In the genomic region with DNA sequence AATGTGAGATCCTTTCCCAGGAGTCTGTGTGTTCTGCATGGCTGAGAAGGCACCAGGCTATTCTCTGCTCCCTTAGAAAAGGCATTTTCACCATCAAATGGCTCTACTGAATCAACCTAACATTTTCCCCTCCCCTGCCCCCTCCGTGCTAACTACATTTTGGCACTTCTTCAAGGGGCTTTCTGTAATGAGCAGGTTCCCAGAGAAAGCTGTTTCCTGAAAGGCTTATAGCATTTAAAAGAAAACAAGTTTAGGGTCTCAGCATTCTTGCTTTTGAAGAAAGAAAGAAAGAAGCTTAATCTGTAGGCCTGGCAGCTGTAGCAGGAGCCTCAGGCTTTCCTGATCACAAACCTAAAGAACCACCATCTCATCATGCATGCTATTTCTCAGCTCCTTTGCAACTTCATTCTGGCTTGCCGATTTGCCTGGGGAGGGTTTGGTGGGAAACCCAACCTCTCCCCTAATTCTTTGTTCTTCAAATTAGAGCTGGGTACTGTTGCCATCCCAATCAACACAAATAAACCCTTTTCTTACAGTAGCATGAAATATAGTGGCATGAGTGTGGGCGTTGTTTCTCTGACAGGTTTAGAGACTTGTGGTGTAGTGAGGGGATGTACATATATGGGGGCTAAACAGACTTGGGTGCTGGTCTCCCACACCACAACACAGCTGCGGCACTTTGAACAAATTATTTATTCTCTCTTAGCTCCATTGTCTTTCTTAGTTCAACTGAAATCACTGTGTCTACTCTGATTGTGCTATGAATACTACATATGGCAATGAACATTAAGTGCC, we compare ENCODE assay signal across 17 cellular contexts.
DNase-seq lines count a peak whose midpoint lies in the region; ATAC-seq and TF ChIP-seq lines count a peak whose summit lies in the region.
"Had no signal": no experiment of that assay in that cellular context is flagged by ENCODE, and none has a peak within 500 bp of the region (broad histone marks: within the 10 kb centered on the region; RNA-seq: fewer than 3 reads in every experiment).

No MANE protein-coding gene starts in this region.

- TF ChIP-seq RAD21 in neural cell (conservative IDR thresholded peaks at IDR 0.05): no peak

- H3K9me3 Mint-ChIP-seq in CD4-positive, alpha-beta memory T cell: peaks cover 0 to 6% (median 0%) of the 10 kb centered on the region in 8 donors
- H3K9me3 Mint-ChIP-seq: H9 had no signal

- no peaks in the 10 kb centered on the region for H4K20me1 ChIP-seq in neural cell (ENCODE audit: insufficient read depth)

- DNase-seq in GM13976 (ENCODE audit: low spot score): peak; percentile 25
- DNase-seq in astrocyte of the hippocampus (ENCODE audit: low read depth, low spot score): peak; percentile 83
- DNase-seq in NCI-H1105 (lab: John Stamatoyannopoulos, UW): no peak
- no peak for DNase-seq in NCI-H82 treated with DMSO at 0.1 percent for 48 hours (lab: John Stamatoyannopoulos, UW; ENCODE audit: unreplicated experiment)
- DNase-seq in CD4-positive, alpha-beta memory T cell: no peak
- DNase-seq: H9, IMR-90, Karpas-422, MG63, NCI-H1092, NCI-H1694, NCI-H226, NCI-H524 treated with DMSO at 0.1 percent for 48 hours had no signal

- intact Hi-C loops in CD4-positive, alpha-beta memory T cell (cut with micrococcal nuclease): no loop called here

- no peak overlapping the region for H3K9ac ChIP-seq in neural cell (ENCODE audit: low read length)

- peaks cover 7 to 10% of the 10 kb centered on the region in 2 donors for H3K27me3 Mint-ChIP-seq in CD4-positive, alpha-beta memory T cell

- H3K4me3 ChIP-seq in neural cell (ENCODE audit: low read length): no peak overlapping the region
- H3K4me3 ChIP-seq in CD4-positive, alpha-beta memory T cell (ENCODE audit: low read length in 2 of 2): no peak overlapping the region
- H3K4me3 ChIP-seq: MG63 had no signal

- no peaks in the 10 kb centered on the region for H3K9me3 ChIP-seq in neural cell (ENCODE audit: low read length)
- H3K9me3 ChIP-seq in CD4-positive, alpha-beta memory T cell (ENCODE audit: control insufficient read depth in 1 of 2, low read length in 2 of 2): no peaks in the 10 kb centered on the region
- H3K9me3 ChIP-seq: MG63 had no signal

- no peak overlapping the region for H2AFZ ChIP-seq in neural cell (ENCODE audit: low read depth, low read length)

- CTCF ChIA-PET in CD4-positive, alpha-beta memory T cell (lab: Charles Lee; ENCODE audit: partially characterized antibody): no interaction called here

- TF ChIP-seq CTCF in GM13976 (IDR thresholded peaks at IDR 0.05; ENCODE audit: borderline replicate concordance, control extremely low read depth, extremely low read depth, insufficient read depth, missing control alignments) (no peak), neural cell (IDR thresholded peaks at IDR 0.05; ENCODE audit: poor library complexity, severe bottlenecking) (no peak)

- H3K36me3 ChIP-seq in neural cell (ENCODE audit: insufficient read depth, low read length): no peaks in the 10 kb centered on the region
- H3K36me3 ChIP-seq in CD4-positive, alpha-beta memory T cell (ENCODE audit: insufficient read depth, low read length): no peaks in the 10 kb centered on the region
- H3K36me3 ChIP-seq: MG63 had no signal

- no peak overlapping the region for H3K4me3 Mint-ChIP-seq in CD4-positive, alpha-beta memory T cell
- H3K4me3 Mint-ChIP-seq: H9 had no signal

- H3K4me1 ChIP-seq in CD4-positive, alpha-beta memory T cell (ENCODE audit: insufficient read depth, low read length): no peaks in the 10 kb centered on the region

- no peak for TF ChIP-seq EP300 in neural cell (conservative IDR thresholded peaks at IDR 0.05; ENCODE audit: poor library complexity, severe bottlenecking)

- no peaks in the 10 kb centered on the region for H3K27me3 ChIP-seq in neural cell (ENCODE audit: insufficient read depth, low read depth, low read length)
- no peaks in the 10 kb centered on the region for H3K27me3 ChIP-seq in CD4-positive, alpha-beta memory T cell (ENCODE audit: insufficient read depth, low read length)
- H3K27me3 ChIP-seq: MG63 had no signal

- in situ Hi-C loops in GM13976 (cut with MboI; ENCODE audit: low sequenced_read_pairs, unreplicated experiment): no loop called here

- H3F3A ChIP-seq in neural cell (ENCODE audit: insufficient read depth, low read length, poor library complexity, severe bottlenecking): no peaks in the 10 kb centered on the region

- H3K36me3 Mint-ChIP-seq in CD4-positive, alpha-beta memory T cell: no peaks in the 10 kb centered on the region

- H3K79me2 ChIP-seq in neural cell (replicated peaks; ENCODE audit: insufficient read depth, low read length): no peaks in the 10 kb centered on the region

- ATAC-seq in HG02884 (IDR thresholded peaks at IDR 0.05; ENCODE audit: unreplicated experiment) (peak; percentile 72), HG02973 (IDR thresholded peaks at IDR 0.05; ENCODE audit: unreplicated experiment) (no peak)

- no peak overlapping the region for H3K27ac Mint-ChIP-seq in CD4-positive, alpha-beta memory T cell
- H3K27ac Mint-ChIP-seq: H9 had no signal

- H3K4me2 ChIP-seq in neural cell (ENCODE audit: low read length): no peak overlapping the region

- no peaks in the 10 kb centered on the region for H3K4me1 Mint-ChIP-seq in CD4-positive, alpha-beta memory T cell

- POLR2A ChIA-PET in CD4-positive, alpha-beta memory T cell (lab: Charles Lee; ENCODE audit: partially characterized antibody): no interaction called here

- peak overlapping the region; percentile 53 for H3K27ac ChIP-seq in neural cell (ENCODE audit: low read length)
- H3K27ac ChIP-seq in CD4-positive, alpha-beta memory T cell (ENCODE audit: low read depth, low read length): no peak overlapping the region
- H3K27ac ChIP-seq: C4-2B had no signal

- no peaks in the 10 kb centered on the region for H3K9me2 ChIP-seq in neural cell (ENCODE audit: insufficient read depth, low read length)

TF ChIP-seq in neural cell, 6 proteins besides CTCF, POLR2A, EP300 and RAD21:
- TF ChIP-seq EZH2 (IDR thresholded peaks at IDR 0.05; ENCODE audit: borderline replicate concordance, insufficient read depth, low read length, poor library complexity, severe bottlenecking): no peak
- no peak for TF ChIP-seq MXI1 (conservative IDR thresholded peaks at IDR 0.05; ENCODE audit: poor library complexity, severe bottlenecking)
- TF ChIP-seq POLR2AphosphoS5 (IDR thresholded peaks at IDR 0.05): no peak
- no peak for TF ChIP-seq TAF1 (IDR thresholded peaks at IDR 0.05; ENCODE audit: low read depth)
- TF ChIP-seq SMC3 (conservative IDR thresholded peaks at IDR 0.05; ENCODE audit: poor library complexity): no peak
- TF ChIP-seq, protein P1, sequence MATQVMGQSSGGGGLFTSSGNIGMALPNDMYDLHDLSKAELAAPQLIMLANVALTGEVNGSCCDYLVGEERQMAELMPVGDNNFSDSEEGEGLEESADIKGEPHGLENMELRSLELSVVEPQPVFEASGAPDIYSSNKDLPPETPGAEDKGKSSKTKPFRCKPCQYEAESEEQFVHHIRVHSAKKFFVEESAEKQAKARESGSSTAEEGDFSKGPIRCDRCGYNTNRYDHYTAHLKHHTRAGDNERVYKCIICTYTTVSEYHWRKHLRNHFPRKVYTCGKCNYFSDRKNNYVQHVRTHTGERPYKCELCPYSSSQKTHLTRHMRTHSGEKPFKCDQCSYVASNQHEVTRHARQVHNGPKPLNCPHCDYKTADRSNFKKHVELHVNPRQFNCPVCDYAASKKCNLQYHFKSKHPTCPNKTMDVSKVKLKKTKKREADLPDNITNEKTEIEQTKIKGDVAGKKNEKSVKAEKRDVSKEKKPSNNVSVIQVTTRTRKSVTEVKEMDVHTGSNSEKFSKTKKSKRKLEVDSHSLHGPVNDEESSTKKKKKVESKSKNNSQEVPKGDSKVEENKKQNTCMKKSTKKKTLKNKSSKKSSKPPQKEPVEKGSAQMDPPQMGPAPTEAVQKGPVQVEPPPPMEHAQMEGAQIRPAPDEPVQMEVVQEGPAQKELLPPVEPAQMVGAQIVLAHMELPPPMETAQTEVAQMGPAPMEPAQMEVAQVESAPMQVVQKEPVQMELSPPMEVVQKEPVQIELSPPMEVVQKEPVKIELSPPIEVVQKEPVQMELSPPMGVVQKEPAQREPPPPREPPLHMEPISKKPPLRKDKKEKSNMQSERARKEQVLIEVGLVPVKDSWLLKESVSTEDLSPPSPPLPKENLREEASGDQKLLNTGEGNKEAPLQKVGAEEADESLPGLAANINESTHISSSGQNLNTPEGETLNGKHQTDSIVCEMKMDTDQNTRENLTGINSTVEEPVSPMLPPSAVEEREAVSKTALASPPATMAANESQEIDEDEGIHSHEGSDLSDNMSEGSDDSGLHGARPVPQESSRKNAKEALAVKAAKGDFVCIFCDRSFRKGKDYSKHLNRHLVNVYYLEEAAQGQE (IDR thresholded peaks at IDR 0.05; ENCODE audit: borderline replicate concordance): no peak

Comparison
In these comparisons a context has a peak if more than half of its experiments do, and no peak if none do; other contexts are left out.
1. DNase-seq: peak in GM13976 (single experiment) and astrocyte of the hippocampus (single experiment); none in NCI-H1105 (single experiment), NCI-H82 treated with DMSO at 0.1 percent for 48 hours (single experiment) and CD4-positive, alpha-beta memory T cell (0 of 5).